20 cellular contexts compared by ENCODE assay signal in genomic region chr4:3237711-3238560, GRCh38. TPM values are rescaled to one million over a fixed set of nuclear protein-coding genes. Genes with fewer than 3 reads are reported as not detected.
DNase-seq lines count a peak whose midpoint lies in the region; ATAC-seq, FAIRE-seq and TF ChIP-seq lines count a peak whose summit lies in the region.
"Had no signal": no experiment of that assay in that cellular context is flagged by ENCODE, and none has a peak within 500 bp of the region (broad histone marks: within the 10 kb centered on the region; RNA-seq: fewer than 3 reads in every experiment).

No MANE protein-coding gene starts in this region.

- peak overlapping the region in 3 of 4 donors; percentile 17 to 70 (median 64) for H3K27ac ChIP-seq in pancreas
- H3K27ac ChIP-seq: 22Rv1, Peyer's patch, SK-N-MC had no signal

- peaks cover 48% of the 10 kb centered on the region for H3K36me3 Mint-ChIP-seq in WTC11

- peak overlapping the region; percentile 49; the same call in 1 of the 2 replicates for H3K27ac Mint-ChIP-seq in WTC11

- DNase-seq in DMS 273 (lab: John Stamatoyannopoulos, UW; ENCODE audit: unreplicated experiment) (peak; percentile 66), DMS 273 treated with DMSO at 0.1 percent for 48 hours (lab: John Stamatoyannopoulos, UW) (no peak), WTC11 (ENCODE audit: low spot score) (no peak), iPS DF 4.7 (ENCODE audit: extremely low read depth, low spot score) (peak; percentile 22), pancreas (peak in 1 of 6 donors; percentile 55), kidney tubule cell (ENCODE audit: low spot score) (no peak), NCI-H2029 treated with DMSO at 0.1 percent for 48 hours (lab: John Stamatoyannopoulos, UW) (no peak)
- DNase-seq: BE2C; CD8-positive, alpha-beta memory T cell; H9; NCI-H1048; NCI-H2081 treated with DMSO at 0.1 percent for 48 hours; NCI-H2227 treated with DMSO at 0.1 percent for 48 hours; NCI-H524 treated with DMSO at 0.1 percent for 48 hours; Peyer's patch had no signal

- H3K36me3 ChIP-seq in pancreas: peaks cover 0 to 28% (median 10%) of the 10 kb centered on the region in 3 donors

- peaks cover 14 to 38% (median 19%) of the 10 kb centered on the region in 3 donors for H3K4me1 ChIP-seq in pancreas
- H3K4me1 ChIP-seq: Peyer's patch had no signal

- intact Hi-C loops in pancreas (cut with DNase I): no loop called here

- H3K4me3 Mint-ChIP-seq in WTC11: no peak overlapping the region
- H3K4me3 Mint-ChIP-seq: CD8-positive, alpha-beta memory T cell had no signal

- H3K4me3 ChIP-seq in pancreas: no peak overlapping the region
- H3K4me3 ChIP-seq: Peyer's patch, SK-N-MC had no signal

- H3K27me3 ChIP-seq in pancreas: no peaks in the 10 kb centered on the region
- H3K27me3 ChIP-seq: BE2C, Peyer's patch had no signal

- no peak for FAIRE-seq in pancreas (lab: Jason Lieb, UNC)
- FAIRE-seq: GM12892 had no signal

- no peaks in the 10 kb centered on the region for H3K9me3 Mint-ChIP-seq in WTC11
- H3K9me3 Mint-ChIP-seq: CD8-positive, alpha-beta memory T cell; H9 had no signal

- peak; percentile 71 for ATAC-seq in WTC11
- ATAC-seq in pancreas: peak in 1 of 4 donors; percentile 4
- ATAC-seq in GM19328 (IDR thresholded peaks at IDR 0.05; ENCODE audit: unreplicated experiment): no peak
- ATAC-seq: Right ventricle myocardium inferior had no signal

- TF ChIP-seq CTCF in WTC11 (IDR thresholded peaks at IDR 0.05) (no peak), pancreas (IDR thresholded peaks at IDR 0.05) (no peak)

- CTCF ChIA-PET in WTC11 (lab: Charles Lee): interaction anchor here (0.7 to 1.1 kb wide), 3 partner anchors 81 to 87 kb away, joined by 3 to 6 read pairs (median 3); no protein-coding TSS in a partner anchor

- 72 to 74% methylated on average over 26 of the region's 26 CpGs for WGBS in pancreas, 2 donors

- peaks cover 20% of the 10 kb centered on the region for H3K27me3 Mint-ChIP-seq in WTC11 (ENCODE audit: low read depth)
- H3K27me3 Mint-ChIP-seq: CD8-positive, alpha-beta memory T cell had no signal

- H3K9me3 ChIP-seq in pancreas: no peaks in the 10 kb centered on the region
- H3K9me3 ChIP-seq: BE2C, Peyer's patch had no signal

- POLR2A ChIA-PET in WTC11 (lab: Charles Lee): no interaction called here

- H3K4me1 Mint-ChIP-seq in WTC11: peaks cover 31% of the 10 kb centered on the region

TF ChIP-seq in WTC11, 78 proteins besides CTCF, POLR2A, EP300 and RAD21:
- TF ChIP-seq, protein P1, sequence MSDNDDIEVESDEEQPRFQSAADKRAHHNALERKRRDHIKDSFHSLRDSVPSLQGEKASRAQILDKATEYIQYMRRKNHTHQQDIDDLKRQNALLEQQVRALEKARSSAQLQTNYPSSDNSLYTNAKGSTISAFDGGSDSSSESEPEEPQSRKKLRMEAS (CRISPR knock-in tag; IDR thresholded peaks at IDR 0.05): no peak
- TF ChIP-seq TEAD1 (CRISPR knock-in tag; IDR thresholded peaks at IDR 0.05) (no peak), KAT7 (CRISPR knock-in tag; IDR thresholded peaks at IDR 0.05; ENCODE audit: borderline replicate concordance) (no peak), ATF1 (CRISPR knock-in tag; IDR thresholded peaks at IDR 0.05) (no peak), NFATC4 (CRISPR knock-in tag; IDR thresholded peaks at IDR 0.05) (no peak), SP1 (CRISPR knock-in tag; conservative IDR thresholded peaks at IDR 0.05) (no peak), FOXP1 (CRISPR knock-in tag; IDR thresholded peaks at IDR 0.05; ENCODE audit: borderline replicate concordance) (no peak), E2F4 (CRISPR knock-in tag; IDR thresholded peaks at IDR 0.05; ENCODE audit: borderline replicate concordance, low read depth) (no peak), STAT6 (CRISPR knock-in tag; conservative IDR thresholded peaks at IDR 0.05; ENCODE audit: low read depth) (no peak), ZNF232 (CRISPR knock-in tag; IDR thresholded peaks at IDR 0.05) (no peak), OVOL2 (CRISPR knock-in tag; IDR thresholded peaks at IDR 0.05; ENCODE audit: borderline replicate concordance) (no peak), ZNF416 (CRISPR knock-in tag; IDR thresholded peaks at IDR 0.05) (no peak), TEAD4 (CRISPR knock-in tag; IDR thresholded peaks at IDR 0.05) (no peak), MYBL2 (CRISPR knock-in tag; IDR thresholded peaks at IDR 0.05) (no peak), JUN (CRISPR knock-in tag; IDR thresholded peaks at IDR 0.05) (no peak), ZNF263 (CRISPR knock-in tag; IDR thresholded peaks at IDR 0.05; ENCODE audit: low read depth) (no peak), ZNF396 (CRISPR knock-in tag; IDR thresholded peaks at IDR 0.05; ENCODE audit: borderline replicate concordance) (no peak), ZNF671 (CRISPR knock-in tag; IDR thresholded peaks at IDR 0.05) (no peak)
- TF ChIP-seq, protein P2, sequence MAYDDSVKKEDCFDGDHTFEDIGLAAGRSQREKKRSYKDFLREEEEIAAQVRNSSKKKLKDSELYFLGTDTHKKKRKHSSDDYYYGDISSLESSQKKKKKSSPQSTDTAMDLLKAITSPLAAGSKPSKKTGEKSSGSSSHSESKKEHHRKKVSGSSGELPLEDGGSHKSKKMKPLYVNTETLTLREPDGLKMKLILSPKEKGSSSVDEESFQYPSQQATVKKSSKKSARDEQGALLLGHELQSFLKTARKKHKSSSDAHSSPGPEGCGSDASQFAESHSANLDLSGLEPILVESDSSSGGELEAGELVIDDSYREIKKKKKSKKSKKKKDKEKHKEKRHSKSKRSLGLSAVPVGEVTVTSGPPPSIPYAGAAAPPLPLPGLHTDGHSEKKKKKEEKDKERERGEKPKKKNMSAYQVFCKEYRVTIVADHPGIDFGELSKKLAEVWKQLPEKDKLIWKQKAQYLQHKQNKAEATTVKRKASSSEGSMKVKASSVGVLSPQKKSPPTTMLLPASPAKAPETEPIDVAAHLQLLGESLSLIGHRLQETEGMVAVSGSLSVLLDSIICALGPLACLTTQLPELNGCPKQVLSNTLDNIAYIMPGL (CRISPR knock-in tag; IDR thresholded peaks at IDR 0.05): no peak
- TF ChIP-seq, protein P3, sequence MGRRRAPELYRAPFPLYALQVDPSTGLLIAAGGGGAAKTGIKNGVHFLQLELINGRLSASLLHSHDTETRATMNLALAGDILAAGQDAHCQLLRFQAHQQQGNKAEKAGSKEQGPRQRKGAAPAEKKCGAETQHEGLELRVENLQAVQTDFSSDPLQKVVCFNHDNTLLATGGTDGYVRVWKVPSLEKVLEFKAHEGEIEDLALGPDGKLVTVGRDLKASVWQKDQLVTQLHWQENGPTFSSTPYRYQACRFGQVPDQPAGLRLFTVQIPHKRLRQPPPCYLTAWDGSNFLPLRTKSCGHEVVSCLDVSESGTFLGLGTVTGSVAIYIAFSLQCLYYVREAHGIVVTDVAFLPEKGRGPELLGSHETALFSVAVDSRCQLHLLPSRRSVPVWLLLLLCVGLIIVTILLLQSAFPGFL (CRISPR knock-in tag; IDR thresholded peaks at IDR 0.05; ENCODE audit: borderline replicate concordance): no peak

RNA-seq across cellular contexts. Expression of gene MSANTD1, which starts 11.0 kb away (rescaled TPM):
- total RNA-seq in WTC11 (2021): 0.98 to 1.1 TPM (median 0.99 TPM) in 3 replicates
- total RNA-seq in pancreas: 1 to 10 TPM in 2 of 6 donors, under 1 TPM in 4; 0.54 to 1.6 (median 0.88) TPM
- polyA plus RNA-seq in pancreas: 1 to 10 TPM; 1.3 to 2.9 TPM
- polyA plus RNA-seq: CD8-positive, alpha-beta memory T cell had no signal

RNA-seq across cellular contexts. Expression of gene RGS12, which starts 54.9 kb away (rescaled TPM):
- total RNA-seq in WTC11 (2021) (21.0 to 24.7 TPM (median 24.2 TPM) in 3 replicates), pancreas (10 to 100 TPM in 2 of 6 donors, 1 to 10 TPM in 4; 4.6 to 19.4 (median 8.3) TPM)
- 10 to 100 TPM; 21.3 to 21.6 TPM for polyA plus RNA-seq in pancreas

Comparison
In these comparisons a context has a peak if more than half of its experiments do, and no peak if none do; other contexts are left out.
1. DNase-seq: peak in DMS 273 (single experiment) and iPS DF 4.7 (single experiment); none in DMS 273 treated with DMSO at 0.1 percent for 48 hours (single experiment), WTC11 (single experiment), kidney tubule cell (single experiment) and NCI-H2029 treated with DMSO at 0.1 percent for 48 hours (single experiment).